Comparison of ENCODE assay signal across 14 cellular contexts in genomic region chr14:24224618-24225071, GRCh38.
DNase-seq lines count a peak whose midpoint lies in the region; FAIRE-seq and TF ChIP-seq lines count a peak whose summit lies in the region.
"Had no signal": no experiment of that assay in that cellular context is flagged by ENCODE, and none has a peak within 500 bp of the region (broad histone marks: within the 10 kb centered on the region; RNA-seq: fewer than 3 reads in every experiment).

No MANE protein-coding gene starts in this region.

- no peak for DNase-seq in T-helper 2 cell treated with Interferon-gamma antibody and Interleukin-4, amounts not matched to agents 5 μg/mL and 100 μg/mL, for 36 hours (ENCODE audit: low spot score)
- DNase-seq in T-helper 2 cell (no peak), SW 1271 (lab: John Stamatoyannopoulos, UW) (peak; percentile 75 to 92), fibroblast of mammary gland (ENCODE audit: low read depth) (peak; percentile 73), retinal pigment epithelial cell (ENCODE audit: low read depth) (peak; percentile 47), SKM-1 (lab: John Stamatoyannopoulos, UW; ENCODE audit: unreplicated experiment) (no peak), D721Med (ENCODE audit: insufficient read length, low spot score) (no peak), SIG-M5 (lab: John Stamatoyannopoulos, UW) (no peak)
- DNase-seq: activated CD4-positive, alpha-beta T cell treated with anti-CD3 and anti-CD28 coated beads for 48 hours; NCI-H510A; SHP77; stimulated activated CD4-positive, alpha-beta T cell treated with anti-CD3 and anti-CD28 coated beads, Interleukin-15, amount 100 ng/mL, for 24 hours had no signal

- H3K4me3 ChIP-seq in fibroblast of mammary gland (ENCODE audit: control insufficient read depth, low read depth, low read length) (no peak overlapping the region), retinal pigment epithelial cell (ENCODE audit: low read length) (no peak overlapping the region)

- FAIRE-seq in D721Med (lab: Jason Lieb, UNC) = no peak

- H3K27me3 Mint-ChIP-seq in T-helper 2 cell treated with Interferon-gamma antibody and Interleukin-4, amounts not matched to agents 5 μg/mL and 100 μg/mL, for 36 hours (ENCODE audit: low read depth) = no peaks in the 10 kb centered on the region
- H3K27me3 Mint-ChIP-seq: activated naive CD8-positive, alpha-beta T cell had no signal

- TF ChIP-seq CTCF in fibroblast of mammary gland (conservative IDR thresholded peaks at IDR 0.05; ENCODE audit: control insufficient read depth, insufficient read depth, low read depth, low read length) = no peak
- no peak for TF ChIP-seq CTCF in retinal pigment epithelial cell (conservative IDR thresholded peaks at IDR 0.05; ENCODE audit: low read depth, low read length)
- TF ChIP-seq CTCF in D721Med (IDR thresholded peaks at IDR 0.05; ENCODE audit: insufficient read depth, missing control alignments) = no peak

- peaks cover 10% of the 10 kb centered on the region for H3K36me3 Mint-ChIP-seq in T-helper 2 cell treated with Interferon-gamma antibody and Interleukin-4, amounts not matched to agents 5 μg/mL and 100 μg/mL, for 36 hours (ENCODE audit: low read depth)

- peaks cover 11% of the 10 kb centered on the region for H3K4me1 Mint-ChIP-seq in T-helper 2 cell treated with Interferon-gamma antibody and Interleukin-4, amounts not matched to agents 5 μg/mL and 100 μg/mL, for 36 hours (ENCODE audit: low read depth)
- H3K4me1 Mint-ChIP-seq: nephron had no signal

- H3K4me3 Mint-ChIP-seq in T-helper 2 cell treated with Interferon-gamma antibody and Interleukin-4, amounts not matched to agents 5 μg/mL and 100 μg/mL, for 36 hours = no peak overlapping the region
- H3K4me3 Mint-ChIP-seq: activated naive CD8-positive, alpha-beta T cell; nephron had no signal

- no peaks in the 10 kb centered on the region for H3K9me3 Mint-ChIP-seq in T-helper 2 cell treated with Interferon-gamma antibody and Interleukin-4, amounts not matched to agents 5 μg/mL and 100 μg/mL, for 36 hours
- H3K9me3 Mint-ChIP-seq: nephron had no signal

- H3K27ac Mint-ChIP-seq in T-helper 2 cell treated with Interferon-gamma antibody and Interleukin-4, amounts not matched to agents 5 μg/mL and 100 μg/mL, for 36 hours = peak overlapping the region; percentile 18
- H3K27ac Mint-ChIP-seq: activated naive CD8-positive, alpha-beta T cell had no signal

Comparison
In these comparisons a context has a peak if more than half of its experiments do, and no peak if none do; other contexts are left out.
1. DNase-seq: peak in SW 1271 (2 of 2), fibroblast of mammary gland (single experiment) and retinal pigment epithelial cell (single experiment); none in T-helper 2 cell treated with Interferon-gamma antibody and Interleukin-4, amounts not matched to agents 5 μg/mL and 100 μg/mL, for 36 hours (single experiment), T-helper 2 cell (0 of 5), SKM-1 (single experiment), D721Med (single experiment) and SIG-M5 (single experiment).